20 cellular contexts compared by ENCODE assay signal in genomic region chr17:82616021-82616703, GRCh38. TPM values are rescaled to one million over a fixed set of nuclear protein-coding genes. Genes with fewer than 3 reads are reported as not detected.
DNase-seq lines count a peak whose midpoint lies in the region; ATAC-seq, FAIRE-seq and TF ChIP-seq lines count a peak whose summit lies in the region.
"Had no signal": no experiment of that assay in that cellular context is flagged by ENCODE, and none has a peak within 500 bp of the region (broad histone marks: within the 10 kb centered on the region; RNA-seq: fewer than 3 reads in every experiment).

No MANE protein-coding gene starts in this region.

- no peaks in the 10 kb centered on the region for H3K9me3 ChIP-seq in HepG2 (ENCODE audit: low read length)
- no peaks in the 10 kb centered on the region for H3K9me3 ChIP-seq in right lobe of liver
- H3K9me3 ChIP-seq in astrocyte (ENCODE audit: insufficient read depth, low read depth, low read length), result no peaks in the 10 kb centered on the region
- H3K9me3 ChIP-seq in spleen, result no peaks in the 10 kb centered on the region
- H3K9me3 ChIP-seq: BLaER1 treated with 17β-estradiol and CSF1 and Interleukin-3, amounts not matched to agents 10 nM and 100 nM had no signal

- H3K27ac Mint-ChIP-seq in astrocyte (ENCODE audit: unreplicated experiment) (peak overlapping the region; percentile 18), nephron progenitor cell (peak overlapping the region; percentile 48)
- H3K27ac Mint-ChIP-seq: B cell; CD8-positive, alpha-beta T cell; GM23338 had no signal

- H3K4me3 Mint-ChIP-seq in astrocyte (ENCODE audit: unreplicated experiment) (no peak overlapping the region), nephron progenitor cell (no peak overlapping the region)
- H3K4me3 Mint-ChIP-seq: B cell; CD8-positive, alpha-beta T cell; GM23338; IgD-negative memory B cell had no signal

- FAIRE-seq in HepG2 (lab: Jason Lieb, UNC) (no peak), astrocyte (lab: Jason Lieb, UNC) (no peak)
- FAIRE-seq: GM12878, H54, HTR-8/SVneo had no signal

- H3K4me1 ChIP-seq in HepG2 (ENCODE audit: insufficient read depth, low read length) (no peaks in the 10 kb centered on the region), right lobe of liver (no peaks in the 10 kb centered on the region), astrocyte (ENCODE audit: insufficient read depth, low read length) (no peaks in the 10 kb centered on the region), spleen (no peaks in the 10 kb centered on the region)

- ATAC-seq in HepG2 (no peak), right lobe of liver (no peak), GM21367 (IDR thresholded peaks at IDR 0.05; ENCODE audit: unreplicated experiment) (no peak)
- ATAC-seq: CD8-positive, alpha-beta T cell; GM12878 had no signal

- H3K36me3 ChIP-seq in HepG2 (replicated peaks in 1 of 2; ENCODE audit: control insufficient read depth in 1 of 2, insufficient read depth in 2 of 2, low read length in 2 of 2), result peaks cover 34 to 61% of the 10 kb centered on the region in 2 experiments
- H3K36me3 ChIP-seq in right lobe of liver, result peaks cover 0 to 64% (median 9%) of the 10 kb centered on the region in 4 donors
- H3K36me3 ChIP-seq in astrocyte (ENCODE audit: insufficient read depth, low read length), result peaks cover 17% of the 10 kb centered on the region
- H3K36me3 ChIP-seq in spleen, result peaks cover 8 to 97% (median 74%) of the 10 kb centered on the region in 6 donors

- no peak overlapping the region for H3K27ac ChIP-seq in HepG2 (ENCODE audit: extremely low read length, insufficient read depth, low read length)
- no peak overlapping the region for H3K27ac ChIP-seq in right lobe of liver
- no peak overlapping the region for H3K27ac ChIP-seq in astrocyte (ENCODE audit: low read depth, low read length)
- H3K27ac ChIP-seq in spleen, result no peak overlapping the region
- H3K27ac ChIP-seq: BLaER1 treated with 17β-estradiol and CSF1 and Interleukin-3, amounts not matched to agents 10 nM and 100 nM had no signal

- WGBS in HepG2 (ENCODE audit: low lambda C conversion rate), result 99% methylated on average over 20 of the region's 21 CpGs
- WGBS in right lobe of liver (ENCODE audit: insufficient coverage, low coverage, low lambda C conversion rate, missing lambda C conversion rate), result 76% methylated on average over 10 of the region's 21 CpGs
- 86 to 92% (median 91%) methylated on average over 21 of the region's 21 CpGs for WGBS in spleen, 5 donors

- CTCF ChIA-PET in HepG2 (lab: Yijun Ruan, JAX; ENCODE audit: low intra/inter-chr PET ratio, low total read pairs), result no interaction called here

- H4K20me1 ChIP-seq in HepG2 (ENCODE audit: insufficient read depth, low read length) (peaks cover 1% of the 10 kb centered on the region; the same call in 1 of the 2 replicates), astrocyte (ENCODE audit: insufficient read depth, low read length) (peaks cover 32% of the 10 kb centered on the region)

- no TSS peak for BruUV-seq in HepG2 (replicated peaks; lab: Mats Ljungman, UMichigan)

- H3K9me3 Mint-ChIP-seq in astrocyte (ENCODE audit: unreplicated experiment), result no peaks in the 10 kb centered on the region
- H3K9me3 Mint-ChIP-seq in nephron progenitor cell, result peaks cover 7% of the 10 kb centered on the region
- H3K9me3 Mint-ChIP-seq: CD8-positive, alpha-beta T cell; GM23338; IgD-negative memory B cell had no signal

- no peak for DNase-seq in HepG2 (ENCODE audit: low spot score)
- no peak for DNase-seq in right lobe of liver
- DNase-seq in astrocyte (ENCODE audit: low read depth), result no peak
- no peak for DNase-seq in nephron progenitor cell
- DNase-seq in spleen, result peak; percentile 61
- DNase-seq in SW 1271 (lab: John Stamatoyannopoulos, UW), result no peak
- no peak for DNase-seq in NCI-H446 treated with DMSO at 0.1 percent for 48 hours (lab: John Stamatoyannopoulos, UW)
- DNase-seq: Calu3; CD8-positive, alpha-beta T cell; DMS79 treated with DMSO at 0.1 percent for 48 hours; EL; HCEC 1CT had no signal

- H3K27me3 ChIP-seq in HepG2 (ENCODE audit: control insufficient read depth in 1 of 2, insufficient read depth in 2 of 2, low read length in 2 of 2), result no peaks in the 10 kb centered on the region
- H3K27me3 ChIP-seq in right lobe of liver, result no peaks in the 10 kb centered on the region
- no peaks in the 10 kb centered on the region for H3K27me3 ChIP-seq in astrocyte (ENCODE audit: insufficient read depth, low read length)
- H3K27me3 ChIP-seq in spleen (replicated peaks in 1 of 7), result no peaks in the 10 kb centered on the region
- H3K27me3 ChIP-seq: BLaER1 treated with 17β-estradiol and CSF1 and Interleukin-3, amounts not matched to agents 10 nM and 100 nM had no signal

- no peak for TF ChIP-seq CTCF in HepG2 (CRISPR knock-in tag; IDR thresholded peaks at IDR 0.05)
- no peak for TF ChIP-seq CTCF in right lobe of liver (IDR thresholded peaks at IDR 0.05)
- no peak for TF ChIP-seq CTCF in astrocyte (IDR thresholded peaks at IDR 0.05; ENCODE audit: insufficient read depth, low read depth, low read length)
- no peak for TF ChIP-seq CTCF in nephron progenitor cell (IDR thresholded peaks at IDR 0.05)
- TF ChIP-seq CTCF in spleen (IDR thresholded peaks at IDR 0.05 in 8 of 11, conservative IDR thresholded peaks at IDR 0.05 in 3 of 11), result no peak

- intact Hi-C loops in HepG2 (cut with micrococcal nuclease; ENCODE audit: unreplicated experiment), result no loop called here
- intact Hi-C loops in right lobe of liver (cut with DNase I), result no loop called here
- intact Hi-C loops in spleen (cut with DNase I; ENCODE audit: low total_unique reads), result no loop called here

- no peak overlapping the region for H2AFZ ChIP-seq in HepG2 (ENCODE audit: low read length)
- H2AFZ ChIP-seq in astrocyte (ENCODE audit: low read depth, low read length), result no peak overlapping the region
- H2AFZ ChIP-seq: GM23338 had no signal

- H3K4me3 ChIP-seq in HepG2 (replicated peaks in 1 of 3; ENCODE audit: insufficient read depth in 1 of 3, low read depth in 2 of 3, low read length in 3 of 3) (no peak overlapping the region), right lobe of liver (no peak overlapping the region), astrocyte (ENCODE audit: insufficient read depth, low read depth, low read length) (no peak overlapping the region), spleen (no peak overlapping the region)
- H3K4me3 ChIP-seq: BLaER1 treated with 17β-estradiol and CSF1 and Interleukin-3, amounts not matched to agents 10 nM and 100 nM; GM12878; GM23338 had no signal

- H3K36me3 Mint-ChIP-seq in astrocyte (ENCODE audit: low read depth, unreplicated experiment) (peaks cover 21% of the 10 kb centered on the region), nephron progenitor cell (ENCODE audit: low read depth) (peaks cover 77% of the 10 kb centered on the region)

- H3K79me2 ChIP-seq in HepG2 (ENCODE audit: insufficient read depth, low read length) (no peaks in the 10 kb centered on the region), astrocyte (ENCODE audit: insufficient read depth, low read length) (no peaks in the 10 kb centered on the region)

- H3K4me1 Mint-ChIP-seq in astrocyte (ENCODE audit: low read depth, unreplicated experiment) (peaks cover 5% of the 10 kb centered on the region), nephron progenitor cell (peaks cover 31% of the 10 kb centered on the region)
- H3K4me1 Mint-ChIP-seq: B cell had no signal

- H3K4me2 ChIP-seq in HepG2 (ENCODE audit: low read depth, low read length) (no peak overlapping the region), astrocyte (ENCODE audit: low read length) (no peak overlapping the region)
- H3K4me2 ChIP-seq: BLaER1 treated with 17β-estradiol and CSF1 and Interleukin-3, amounts not matched to agents 10 nM and 100 nM; GM23338 had no signal

- H3K27me3 Mint-ChIP-seq in astrocyte (ENCODE audit: low read depth, unreplicated experiment), result no peaks in the 10 kb centered on the region
- H3K27me3 Mint-ChIP-seq in nephron progenitor cell (ENCODE audit: low read depth, poor library complexity), result no peaks in the 10 kb centered on the region
- H3K27me3 Mint-ChIP-seq: B cell, IgD-negative memory B cell had no signal

- TF ChIP-seq POLR2A in HepG2 (IDR thresholded peaks at IDR 0.05; ENCODE audit: insufficient read depth in 1 of 2, low read depth in 2 of 2, low read length in 2 of 2), result no peak; a peak in 1 of 4 replicates
- no peak for TF ChIP-seq POLR2A in right lobe of liver (IDR thresholded peaks at IDR 0.05)
- no peak for TF ChIP-seq POLR2A in spleen (IDR thresholded peaks at IDR 0.05)

- in situ Hi-C loops in HepG2 (cut with HindIII; ENCODE audit: extremely low pct_ligation_motif_present, low pct_unique_long_range_greater_than_20kb), result no loop called here

- H3K9ac ChIP-seq in HepG2 (ENCODE audit: insufficient read depth, low read depth, low read length) (no peak overlapping the region), astrocyte (ENCODE audit: low read length) (no peak overlapping the region)
- H3K9ac ChIP-seq: BLaER1 treated with 17β-estradiol and CSF1 and Interleukin-3, amounts not matched to agents 10 nM and 100 nM had no signal

- TF ChIP-seq RAD21 in HepG2 (CRISPR knock-in tag; IDR thresholded peaks at IDR 0.05), result no peak

- no peak for TF ChIP-seq EP300 in HepG2 (IDR thresholded peaks at IDR 0.05; ENCODE audit: low read depth in 2 of 2, low read length in 2 of 2)
- TF ChIP-seq EP300 in HepG2 (CRISPR knock-in tag; IDR thresholded peaks at IDR 0.05; ENCODE audit: borderline replicate concordance), result no peak

- POLR2A ChIA-PET in HepG2 (lab: Yijun Ruan, JAX), result no interaction called here

RNA-seq across cellular contexts. Expression of gene WDR45B, which starts 32.1 kb away (rescaled TPM):
- total RNA-seq in HepG2 (2016; rRNA removed; fragmentation: Illumina TruSeq; extraction: Trizol) (86.2 and 88.8 TPM in 2 replicates), right lobe of liver (10 to 100 TPM; 27.7 to 40.7 (median 31.6) TPM), astrocyte (74.3 and 75.4 TPM in 2 replicates), spleen (10 to 100 TPM; 62.6 to 80.2 (median 67.0) TPM)
- total RNA-seq in HepG2 (2016; cell fraction: cytosol; rRNA removed; fragmentation: Illumina TruSeq; extraction: Trizol; ENCODE audit: low read depth), result 59.9 and 62.3 TPM in 2 replicates
- total RNA-seq in HepG2 (2016; cell fraction: insoluble cytoplasmic fraction; rRNA removed; fragmentation: Illumina TruSeq; extraction: Trizol), result 80.2 and 87.6 TPM in 2 replicates
- total RNA-seq in HepG2 (2016; cell fraction: membrane; rRNA removed; fragmentation: Illumina TruSeq; extraction: Trizol), result 148 and 149 TPM in 2 replicates
- 45.2 and 55.4 TPM in 2 replicates for total RNA-seq in HepG2 (2016; cell fraction: nucleus; rRNA removed; fragmentation: Illumina TruSeq; extraction: Trizol)
- polyA plus RNA-seq in HepG2 (2011; rRNA removed) (153 and 155 TPM in 2 replicates), spleen (10 to 100 TPM; 30.9 to 52.7 (median 34.9) TPM)
- polyA plus RNA-seq in HepG2 (2011; cell fraction: cytosol; rRNA removed), result 121 and 131 TPM in 2 replicates
- 186 and 214 TPM in 2 replicates for polyA plus RNA-seq in HepG2 (2011; cell fraction: nucleus; rRNA removed)
- 124 and 164 TPM in 2 replicates for polyA plus RNA-seq in HepG2 (2012)
- polyA plus RNA-seq in HepG2 (2016; cell fraction: cytosol; fragmentation: Illumina TruSeq; extraction: Trizol; ENCODE audit: low read depth), result 65.9 and 70.7 TPM in 2 replicates
- 89.4 and 101 TPM in 2 replicates for polyA plus RNA-seq in HepG2 (2016; cell fraction: insoluble cytoplasmic fraction; fragmentation: Illumina TruSeq; extraction: Trizol; ENCODE audit: low read depth)
- polyA plus RNA-seq in HepG2 (2016; cell fraction: membrane; fragmentation: Illumina TruSeq; extraction: Trizol; ENCODE audit: low read depth), result 129 and 138 TPM in 2 replicates
- polyA plus RNA-seq in HepG2 (2016; cell fraction: nucleus; fragmentation: Illumina TruSeq; extraction: Trizol; ENCODE audit: insufficient read depth, low read depth), result 81.4 and 81.5 TPM in 2 replicates
- polyA minus RNA-seq in HepG2 (2011; rRNA and poly(A)+ RNA removed; ENCODE audit: low replicate concordance), result 68.7 and 113 TPM in 2 replicates
- 60.7 and 64.4 TPM in 2 replicates for polyA minus RNA-seq in HepG2 (2011; cell fraction: cytosol; rRNA and poly(A)+ RNA removed)
- 61.5 and 68.1 TPM in 2 replicates for polyA minus RNA-seq in HepG2 (2011; cell fraction: nucleus; rRNA and poly(A)+ RNA removed)
